In the genomic region with DNA sequence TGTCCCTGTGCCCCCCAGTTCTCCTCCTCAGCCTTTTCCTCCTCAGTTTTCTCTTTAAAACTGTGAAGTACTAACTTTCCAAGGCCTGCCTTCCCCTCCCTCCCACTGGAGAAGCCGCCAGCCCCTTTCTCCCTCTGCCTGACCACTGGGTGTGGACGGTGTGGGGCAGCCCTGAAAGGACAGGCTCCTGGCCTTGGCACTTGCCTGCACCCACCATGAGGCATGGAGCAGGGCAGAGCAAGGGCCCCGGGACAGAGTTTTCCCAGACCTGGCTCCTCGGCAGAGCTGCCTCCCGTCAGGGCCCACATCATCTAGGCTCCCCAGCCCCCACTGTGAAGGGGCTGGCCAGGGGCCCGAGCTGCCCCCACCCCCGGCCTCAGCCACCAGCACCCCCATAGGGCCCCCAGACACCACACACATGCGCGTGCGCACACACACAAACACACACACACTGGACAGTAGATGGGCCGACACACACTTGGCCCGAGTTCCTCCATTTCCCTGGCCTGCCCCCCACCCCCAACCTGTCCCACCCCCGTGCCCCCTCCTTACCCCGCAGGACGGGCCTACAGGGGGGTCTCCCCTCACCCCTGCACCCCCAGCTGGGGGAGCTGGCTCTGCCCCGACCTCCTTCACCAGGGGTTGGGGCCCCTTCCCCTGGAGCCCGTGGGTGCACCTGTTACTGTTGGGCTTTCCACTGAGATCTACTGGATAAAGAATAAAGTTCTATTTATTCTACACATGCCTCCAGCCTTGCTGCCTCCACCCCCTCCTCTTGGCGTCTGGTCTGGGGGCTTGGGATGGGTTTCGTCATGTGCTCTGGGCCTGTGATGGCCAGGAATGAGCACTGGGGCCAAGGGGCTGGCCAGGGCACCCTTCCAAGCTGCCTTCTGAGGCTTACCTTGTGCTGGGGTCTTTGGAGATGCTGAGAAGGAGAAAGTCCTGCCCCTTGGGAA, we compare ENCODE assay signal across 2 cellular contexts.
TF ChIP-seq lines count a peak whose summit lies in the region.

No MANE protein-coding gene starts in this region.

TF ChIP-seq in HepG2, 621 proteins besides CTCF, POLR2A, EP300 and RAD21:
- TF ChIP-seq AGO2 (optimal IDR thresholded peaks at IDR 0.05; ENCODE audit: low read depth, low read length): peak; percentile 53
- 0 out of 2 replicates have a peak, but pooled peaks have one; percentile 12 for TF ChIP-seq PATZ1 (CRISPR knock-in tag; IDR thresholded peaks at IDR 0.05)
- TF ChIP-seq RBM22 (optimal IDR thresholded peaks at IDR 0.05; ENCODE audit: low read length): peak; percentile 49
- TF ChIP-seq ZFP37 (CRISPR knock-in tag; IDR thresholded peaks at IDR 0.05; ENCODE audit: borderline replicate concordance): no peak
- TF ChIP-seq ZNF660 (CRISPR knock-in tag; IDR thresholded peaks at IDR 0.05; ENCODE audit: borderline replicate concordance, low read depth): no peak
- peak; percentile 30; the same call in 1 of the 2 replicates for TF ChIP-seq POLR2G (IDR thresholded peaks at IDR 0.05; ENCODE audit: low read depth, low read length)

TF ChIP-seq in HEK293T, 16 proteins besides CTCF, POLR2A, EP300 and RAD21:
- TF ChIP-seq FOXK2 (IDR thresholded peaks at IDR 0.05): no peak
- TF ChIP-seq PKNOX1 (IDR thresholded peaks at IDR 0.05): no peak
- TF ChIP-seq CTBP1 (IDR thresholded peaks at IDR 0.05; ENCODE audit: borderline replicate concordance): no peak
- no peak for TF ChIP-seq HDGF (IDR thresholded peaks at IDR 0.05; ENCODE audit: borderline replicate concordance)
- no peak for TF ChIP-seq FOXA1 (IDR thresholded peaks at IDR 0.05)
- no peak for TF ChIP-seq NFRKB (IDR thresholded peaks at IDR 0.05)
- TF ChIP-seq L3MBTL2 (conservative IDR thresholded peaks at IDR 0.05): no peak
